Comparison of ENCODE assay signal across 3 cellular contexts in genomic region chr20:35750611-35751010, GRCh38.
A peak's percentile ranks its signal among the peaks of the same experiment; 100 is the strongest.
TF ChIP-seq lines count a peak whose summit lies in the region.

No MANE protein-coding gene starts in this region.

TF ChIP-seq in A549, 52 proteins besides CTCF, POLR2A, EP300 and RAD21:
- no peak for TF ChIP-seq NR3C1 (IDR thresholded peaks at IDR 0.05)
- TF ChIP-seq MAFK (IDR thresholded peaks at IDR 0.05; ENCODE audit: partially characterized antibody), result peak; percentile 88

TF ChIP-seq in IMR-90, 13 proteins besides CTCF, POLR2A, EP300 and RAD21:
- TF ChIP-seq CEBPB (IDR thresholded peaks at IDR 0.05; ENCODE audit: low read depth, low read length) (no peak), MAFK (IDR thresholded peaks at IDR 0.05; ENCODE audit: low read depth, low read length) (peak; percentile 75)

TF ChIP-seq in neural cell, 6 proteins besides CTCF, POLR2A, EP300 and RAD21:
- TF ChIP-seq MXI1 (conservative IDR thresholded peaks at IDR 0.05; ENCODE audit: poor library complexity, severe bottlenecking) (no peak), REST (IDR thresholded peaks at IDR 0.05; ENCODE audit: borderline replicate concordance) (no peak), SMC3 (conservative IDR thresholded peaks at IDR 0.05; ENCODE audit: poor library complexity) (no peak), EZH2 (IDR thresholded peaks at IDR 0.05; ENCODE audit: borderline replicate concordance, insufficient read depth, low read length, poor library complexity, severe bottlenecking) (no peak), POLR2AphosphoS5 (IDR thresholded peaks at IDR 0.05) (no peak), TAF1 (IDR thresholded peaks at IDR 0.05; ENCODE audit: low read depth) (no peak)
